In genomic region chr4:138030375-138030774, GRCh38 we compare ENCODE assay signal across 17 cellular contexts.
DNase-seq lines count a peak whose midpoint lies in the region; ATAC-seq and TF ChIP-seq lines count a peak whose summit lies in the region.
"Had no signal": no experiment of that assay in that cellular context is flagged by ENCODE, and none has a peak within 500 bp of the region (broad histone marks: within the 10 kb centered on the region; RNA-seq: fewer than 3 reads in every experiment).

No MANE protein-coding gene starts in this region.

- in situ Hi-C loops in G401 (cut with HindIII; ENCODE audit: low sequenced_read_pairs): no loop called here
- in situ Hi-C loops in gastrocnemius medialis (cut with MboI; ENCODE audit: low sequenced_read_pairs in 4 of 4): loop anchor here in 2 of 4 donors (10.0 to 25.0 kb wide), 3 partner anchors 157 to 657 kb away; no protein-coding TSS in a partner anchor

- TF ChIP-seq CTCF in gastrocnemius medialis (IDR thresholded peaks at IDR 0.05 in 4 of 5, conservative IDR thresholded peaks at IDR 0.05 in 1 of 5): no peak
- TF ChIP-seq CTCF in ascending aorta (IDR thresholded peaks at IDR 0.05): no peak

- H3K27ac ChIP-seq in gastrocnemius medialis (no peak overlapping the region), ascending aorta (no peak overlapping the region)
- H3K27ac ChIP-seq: A549 had no signal

- intact Hi-C loops in gastrocnemius medialis (cut with DNase I; ENCODE audit: low total_unique reads): loop anchor here (10.0 kb wide), 1 partner anchor 914 kb away; no protein-coding TSS in a partner anchor
- intact Hi-C loops in ascending aorta (cut with DNase I): loop anchor here (10.0 kb wide), 1 partner anchor 844 kb away; no protein-coding TSS in a partner anchor

- DNase-seq in G401 (ENCODE audit: low spot score) (peak; percentile 27), cerebellar cortex (ENCODE audit: low spot score) (peak; percentile 58), fibroblast of peridontal ligament (ENCODE audit: extremely low read depth) (peak; percentile 57), gastrocnemius medialis (no peak), ascending aorta (ENCODE audit: low spot score in 2 of 2) (no peak), T1000 (lab: John Stamatoyannopoulos, UW) (no peak)
- DNase-seq: 8988T; ACHN; C1 segment of cervical spinal cord; Calu3; CD4-positive, alpha-beta memory T cell; COR-L47; DMS53; DMS79 treated with DMSO at 0.1 percent for 48 hours; H7; HCEC 1CT had no signal

- no peak for TF ChIP-seq POLR2A in gastrocnemius medialis (IDR thresholded peaks at IDR 0.05)

- ATAC-seq in gastrocnemius medialis: no peak
- ATAC-seq: A549 had no signal

- H3K9me3 ChIP-seq in gastrocnemius medialis: no peaks in the 10 kb centered on the region
- no peaks in the 10 kb centered on the region for H3K9me3 ChIP-seq in ascending aorta
- H3K9me3 ChIP-seq: A549 had no signal

- H3K4me1 ChIP-seq in gastrocnemius medialis (no peaks in the 10 kb centered on the region), ascending aorta (no peaks in the 10 kb centered on the region)

- no peak overlapping the region for H3K4me3 ChIP-seq in gastrocnemius medialis
- H3K4me3 ChIP-seq in ascending aorta: no peak overlapping the region
- H3K4me3 ChIP-seq: A549 had no signal

- no peaks in the 10 kb centered on the region for H3K36me3 ChIP-seq in gastrocnemius medialis
- no peaks in the 10 kb centered on the region for H3K36me3 ChIP-seq in ascending aorta

- H3K27me3 ChIP-seq in gastrocnemius medialis: no peaks in the 10 kb centered on the region
- no peaks in the 10 kb centered on the region for H3K27me3 ChIP-seq in ascending aorta

Comparison
In these comparisons a context has a peak if more than half of its experiments do, and no peak if none do; other contexts are left out.
1. DNase-seq: peak in G401 (single experiment), cerebellar cortex (single experiment) and fibroblast of peridontal ligament (single experiment); none in gastrocnemius medialis (0 of 2), ascending aorta (0 of 2) and T1000 (single experiment).